Comparison of ENCODE assay signal across 9 cellular contexts in genomic region chr11:67732045-67732787, GRCh38. TPM values are rescaled to one million over a fixed set of nuclear protein-coding genes. Genes with fewer than 3 reads are reported as not detected.
A peak's percentile ranks its signal among the peaks of the same experiment; 100 is the strongest.
DNase-seq lines count a peak whose midpoint lies in the region; ATAC-seq and TF ChIP-seq lines count a peak whose summit lies in the region.
"Had no signal": no experiment of that assay in that cellular context is flagged by ENCODE, and none has a peak within 500 bp of the region (broad histone marks: within the 10 kb centered on the region; RNA-seq: fewer than 3 reads in every experiment).

No MANE protein-coding gene starts in this region.

- intact Hi-C loops in dendritic cell treated with granulocyte-macrophage colony-stimulating factor and Interleukin-4, amounts not matched to agents 40 ng/mL and 50 ng/mL, for 4 days (cut with micrococcal nuclease): no loop called here
- intact Hi-C loops in sigmoid colon (cut with DNase I): no loop called here

- no peaks in the 10 kb centered on the region for H3K36me3 ChIP-seq in sigmoid colon

- TF ChIP-seq CTCF in 22Rv1 (IDR thresholded peaks at IDR 0.05) (peak; percentile 73), sigmoid colon (IDR thresholded peaks at IDR 0.05) (peak in 2 of 4 experiments; percentile 17 to 36)

- TF ChIP-seq POLR2A in sigmoid colon (IDR thresholded peaks at IDR 0.05): no peak

- peaks cover 0 to 8% (median 6%) of the 10 kb centered on the region in 3 donors for H3K27me3 ChIP-seq in sigmoid colon

- H3K9me3 ChIP-seq in sigmoid colon: no peaks in the 10 kb centered on the region

- no peak overlapping the region for H3K27ac Mint-ChIP-seq in dendritic cell treated with granulocyte-macrophage colony-stimulating factor and Interleukin-4, amounts not matched to agents 40 ng/mL and 50 ng/mL, for 4 days

- no peak for ATAC-seq in HG03135 (IDR thresholded peaks at IDR 0.05; ENCODE audit: unreplicated experiment)

- H3K36me3 Mint-ChIP-seq in dendritic cell treated with granulocyte-macrophage colony-stimulating factor and Interleukin-4, amounts not matched to agents 40 ng/mL and 50 ng/mL, for 4 days (ENCODE audit: low read depth): no peaks in the 10 kb centered on the region

- H3K4me3 ChIP-seq in sigmoid colon: peak overlapping the region; percentile 10 to 44 (median 35)

- 24 to 42% methylated on average over 42 of the region's 42 CpGs for WGBS in sigmoid colon, 2 donors

- DNase-seq in GM19238 (ENCODE audit: insufficient read length, low spot score) (peak; percentile 7), T-helper 9 cell (peak; percentile 25), sigmoid colon (no peak), NCI-H748 treated with DMSO at 0.1 percent for 48 hours (lab: John Stamatoyannopoulos, UW) (no peak), AG08396 (ENCODE audit: low spot score) (no peak)

- H3K4me1 Mint-ChIP-seq in dendritic cell treated with granulocyte-macrophage colony-stimulating factor and Interleukin-4, amounts not matched to agents 40 ng/mL and 50 ng/mL, for 4 days (ENCODE audit: low read depth): peaks cover 13% of the 10 kb centered on the region

- peaks cover 0 to 8% (median 2%) of the 10 kb centered on the region in 4 donors for H3K4me1 ChIP-seq in sigmoid colon

- H3K4me3 Mint-ChIP-seq in dendritic cell treated with granulocyte-macrophage colony-stimulating factor and Interleukin-4, amounts not matched to agents 40 ng/mL and 50 ng/mL, for 4 days: peak overlapping the region; percentile 47

- H3K9me3 Mint-ChIP-seq in dendritic cell treated with granulocyte-macrophage colony-stimulating factor and Interleukin-4, amounts not matched to agents 40 ng/mL and 50 ng/mL, for 4 days: no peaks in the 10 kb centered on the region

- peaks cover 38% of the 10 kb centered on the region for H3K27me3 Mint-ChIP-seq in dendritic cell treated with granulocyte-macrophage colony-stimulating factor and Interleukin-4, amounts not matched to agents 40 ng/mL and 50 ng/mL, for 4 days

- TF ChIP-seq EP300 in sigmoid colon (IDR thresholded peaks at IDR 0.05): no peak

- H3K27ac ChIP-seq in 22Rv1: no peak overlapping the region
- peak overlapping the region in 1 of 4 donors; percentile 6 for H3K27ac ChIP-seq in sigmoid colon

RNA-seq across cellular contexts. Expression of gene ALDH3B2, which starts 57.8 kb away (rescaled TPM):
- total RNA-seq in sigmoid colon: not detected
- polyA plus RNA-seq in sigmoid colon: under 1 TPM in 1 of 3 donors, not detected in 2; 0.38 TPM
- total RNA-seq: dermis microvascular lymphatic vessel endothelial cell had no signal

Comparison
In these comparisons a context has a peak if more than half of its experiments do, and no peak if none do; other contexts are left out.
1. DNase-seq: peak in GM19238 (single experiment) and T-helper 9 cell (single experiment); none in sigmoid colon (single experiment), NCI-H748 treated with DMSO at 0.1 percent for 48 hours (single experiment) and AG08396 (single experiment).